2 cellular contexts compared by ENCODE assay signal in the genomic region with DNA sequence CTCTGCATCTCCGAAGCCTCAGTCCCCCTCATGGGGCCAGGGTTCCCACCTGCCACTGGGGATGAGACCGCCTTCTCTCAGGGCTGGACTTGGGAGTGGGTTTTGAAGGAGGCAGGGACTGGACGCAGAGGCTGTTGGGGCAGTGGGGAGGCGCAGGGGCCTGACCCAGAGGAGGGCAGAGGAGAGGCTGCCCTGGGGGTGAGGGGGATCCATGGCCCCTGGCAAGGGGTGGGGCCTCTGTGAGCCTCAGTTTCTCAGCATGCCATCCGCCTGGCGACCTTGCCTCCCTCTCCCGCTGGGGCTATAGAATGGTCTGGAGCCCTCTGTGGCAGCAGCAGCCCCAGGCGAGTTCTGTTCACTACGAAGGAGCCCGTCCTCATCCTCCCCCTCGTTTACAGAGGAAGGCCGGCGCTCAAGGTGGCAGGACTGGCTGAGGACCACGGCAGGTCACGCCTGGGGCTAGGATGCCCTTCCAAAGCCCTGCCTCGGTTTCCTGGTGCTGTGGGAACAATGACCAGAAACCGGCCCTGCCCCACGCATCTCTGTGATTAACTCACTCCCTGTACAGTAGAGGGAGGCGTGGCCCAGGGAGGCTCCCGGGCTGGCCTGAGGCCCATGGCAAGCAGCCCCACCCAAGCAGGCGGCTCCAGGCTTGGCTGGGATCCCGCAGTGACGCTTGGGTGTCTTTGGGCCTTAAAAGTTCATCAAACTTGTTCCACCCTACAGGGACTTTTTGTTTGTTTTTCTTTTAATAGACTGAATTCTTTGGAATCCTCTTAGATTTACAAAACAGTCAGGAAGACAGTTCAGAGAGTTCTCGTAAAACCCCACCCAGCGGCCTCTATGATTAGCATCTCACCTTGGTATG.
TF ChIP-seq lines count a peak whose summit lies in the region.

No MANE protein-coding gene starts in this region.

TF ChIP-seq in IMR-90, 13 proteins besides CTCF, POLR2A, EP300 and RAD21:
- TF ChIP-seq CEBPB (IDR thresholded peaks at IDR 0.05; ENCODE audit: low read depth, low read length) (no peak), MAFK (IDR thresholded peaks at IDR 0.05; ENCODE audit: low read depth, low read length) (no peak), CHD1 (IDR thresholded peaks at IDR 0.05; ENCODE audit: low read depth, low read length) (no peak), MAZ (IDR thresholded peaks at IDR 0.05; ENCODE audit: borderline replicate concordance, low read depth, low read length) (no peak), SMC3 (IDR thresholded peaks at IDR 0.05; ENCODE audit: low read depth, low read length) (no peak), BHLHE40 (IDR thresholded peaks at IDR 0.05; ENCODE audit: low read depth, low read length) (no peak), ELK1 (IDR thresholded peaks at IDR 0.05; ENCODE audit: borderline replicate concordance, low read depth, low read length) (no peak), RFX5 (IDR thresholded peaks at IDR 0.05; ENCODE audit: low read depth, low read length) (no peak), FOS (IDR thresholded peaks at IDR 0.05; ENCODE audit: low read depth, low read length) (no peak), USF2 (IDR thresholded peaks at IDR 0.05; ENCODE audit: low read depth, low read length) (no peak), NFE2L2 (IDR thresholded peaks at IDR 0.05; ENCODE audit: low read depth, low read length) (no peak), MXI1 (IDR thresholded peaks at IDR 0.05; ENCODE audit: borderline replicate concordance, low read depth, low read length) (no peak), RCOR1 (IDR thresholded peaks at IDR 0.05; ENCODE audit: insufficient replicate concordance, low read length) (no peak)
TF ChIP-seq in IMR-90: peak in this region for 0.

TF ChIP-seq in H1, 55 proteins besides CTCF, POLR2A, EP300 and RAD21:
- TF ChIP-seq NRF1 (IDR thresholded peaks at IDR 0.05; ENCODE audit: low read depth, low read length) (no peak), CEBPB (IDR thresholded peaks at IDR 0.05; ENCODE audit: low read depth, low read length) (no peak), KDM1A (IDR thresholded peaks at IDR 0.05; ENCODE audit: borderline replicate concordance, low read length) (no peak), KDM5A (IDR thresholded peaks at IDR 0.05; ENCODE audit: low read length) (no peak), SRF (IDR thresholded peaks at IDR 0.05; ENCODE audit: low read depth, low read length) (no peak), TAF7 (optimal IDR thresholded peaks at IDR 0.05; ENCODE audit: borderline replicate concordance, low read depth, low read length) (no peak), SIN3A (conservative IDR thresholded peaks at IDR 0.05 in 1 of 2, IDR thresholded peaks at IDR 0.05 in 1 of 2; ENCODE audit: low read depth in 1 of 2, low read length in 2 of 2) (no peak), BACH1 (IDR thresholded peaks at IDR 0.05; ENCODE audit: low read length) (no peak), BCL11A (IDR thresholded peaks at IDR 0.05; ENCODE audit: low read depth in 2 of 2, low read length in 2 of 2) (no peak), CBX8 (IDR thresholded peaks at IDR 0.05; ENCODE audit: borderline replicate concordance, low read depth, low read length) (no peak), POU5F1 (IDR thresholded peaks at IDR 0.05; ENCODE audit: low read depth, low read length) (no peak), SIRT6 (IDR thresholded peaks at IDR 0.05; ENCODE audit: low read length) (no peak)
